In the genomic region with DNA sequence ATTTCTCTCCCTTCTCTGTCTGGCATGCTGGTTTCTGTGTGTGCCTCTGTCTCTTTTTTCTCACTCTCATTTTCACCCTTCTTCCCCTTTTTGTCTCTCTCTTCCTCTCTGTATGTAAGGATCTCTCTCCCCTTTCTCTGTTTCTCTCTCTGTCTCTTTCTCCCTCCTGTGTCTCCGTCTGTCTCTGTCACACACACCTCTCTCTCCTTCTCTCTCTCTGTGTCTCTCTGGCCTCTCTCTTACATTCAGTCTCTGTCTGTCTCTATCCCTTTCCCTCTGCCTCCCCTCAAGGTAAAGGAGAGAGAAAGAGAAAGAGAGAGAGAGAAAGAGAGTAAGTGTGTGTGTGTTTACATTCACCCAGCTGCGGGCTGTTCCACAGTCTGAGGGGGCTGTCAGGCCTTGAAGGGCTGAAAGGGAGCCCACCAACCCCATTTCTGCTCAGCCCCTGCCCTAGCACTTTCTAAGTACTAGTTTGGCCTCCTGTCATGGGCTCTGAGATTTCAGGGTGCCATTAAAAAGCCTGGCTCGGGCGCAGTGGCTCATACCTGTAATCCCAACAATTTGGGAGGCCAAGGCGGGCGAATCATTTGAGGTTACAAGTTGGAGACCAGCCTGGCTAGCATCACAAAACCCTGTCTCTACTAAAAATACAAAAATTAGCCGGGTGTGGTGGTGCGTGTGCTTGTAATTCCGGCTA, we compare ENCODE assay signal across 8 cellular contexts. TPM values are rescaled to one million over a fixed set of nuclear protein-coding genes. Genes with fewer than 3 reads are reported as not detected.
A peak's percentile ranks its signal among the peaks of the same experiment; 100 is the strongest.
DNase-seq lines count a peak whose midpoint lies in the region; ATAC-seq and TF ChIP-seq lines count a peak whose summit lies in the region.

No MANE protein-coding gene starts in this region.

- DNase-seq in H9 (no peak), NCI-H1048 (lab: John Stamatoyannopoulos, UW) (no peak), hepatic stellate cell (ENCODE audit: low spot score) (no peak)
- no peak for DNase-seq in activated T-helper 1 cell treated with anti-CD3 and anti-CD28 coated beads, Interleukin-12 subunit alpha, Interleukin-12 subunit beta, Interleukin-2, Interleukin-4 antibody, amounts not matched to agents 30 ng/mL and 10 ng/mL and 1 ng/mL, durations not matched to agents 14 hours and 24 hours and 36 hours (ENCODE audit: low spot score)

- intact Hi-C loops in activated T-helper 1 cell treated with anti-CD3 and anti-CD28 coated beads, Interleukin-12 subunit alpha, Interleukin-12 subunit beta, Interleukin-2, Interleukin-4 antibody, amounts not matched to agents 30 ng/mL and 10 ng/mL and 1 ng/mL, durations not matched to agents 14 hours and 24 hours and 36 hours (cut with micrococcal nuclease): no loop called here

- H3K36me3 ChIP-seq in BLaER1 treated with 17β-estradiol and CSF1 and Interleukin-3, amounts not matched to agents 10 nM and 100 nM: no peaks in the 10 kb centered on the region
- no peaks in the 10 kb centered on the region for H3K36me3 ChIP-seq in mucosa of rectum (ENCODE audit: control insufficient read depth in 2 of 2, insufficient read depth in 2 of 2, low read length in 2 of 2)

- H3K27ac Mint-ChIP-seq in H9: no peak overlapping the region
- H3K27ac Mint-ChIP-seq in activated T-helper 1 cell treated with anti-CD3 and anti-CD28 coated beads, Interleukin-12 subunit alpha, Interleukin-12 subunit beta, Interleukin-2, Interleukin-4 antibody, amounts not matched to agents 30 ng/mL and 10 ng/mL and 1 ng/mL, durations not matched to agents 14 hours and 24 hours and 36 hours: peak overlapping the region; percentile 84

- H3K23ac ChIP-seq in H9 (ENCODE audit: insufficient read length, low read depth, low read length): no peak overlapping the region

- no peak for TF ChIP-seq CTCF in H9 (conservative IDR thresholded peaks at IDR 0.05)

- H4K5ac ChIP-seq in H9 (ENCODE audit: insufficient read length, low read depth, low read length): no peak overlapping the region

- no peak overlapping the region for H2BK120ac ChIP-seq in H9 (ENCODE audit: low read depth, low read length, poor library complexity, severe bottlenecking)

- peak overlapping the region in 10 of 11 experiments; percentile 8 to 61 (median 48); a peak in 16 of 22 replicates for H3K27ac ChIP-seq in BLaER1 treated with 17β-estradiol and CSF1 and Interleukin-3, amounts not matched to agents 10 nM and 100 nM
- H3K27ac ChIP-seq in H9 (ENCODE audit: insufficient read length, low read depth, low read length): no peak overlapping the region
- peak overlapping the region; percentile 38 to 70 for H3K27ac ChIP-seq in mucosa of rectum (ENCODE audit: low read depth in 2 of 2, low read length in 2 of 2)

- H3K18ac ChIP-seq in H9 (ENCODE audit: insufficient read length, low read depth, low read length): no peak overlapping the region

- H3T11ph ChIP-seq in H9 (ENCODE audit: low read length): no peak overlapping the region

- no peak overlapping the region for H2BK15ac ChIP-seq in H9 (ENCODE audit: low read depth, low read length)

- H2AK5ac ChIP-seq in H9 (ENCODE audit: insufficient read length, low read length): no peak overlapping the region

- H4K8ac ChIP-seq in H9 (replicated peaks; ENCODE audit: insufficient read length, low read depth, low read length): no peak overlapping the region

- H3K9me3 Mint-ChIP-seq in H9: peaks cover 63% of the 10 kb centered on the region in 2 experiments
- H3K9me3 Mint-ChIP-seq in activated T-helper 1 cell treated with anti-CD3 and anti-CD28 coated beads, Interleukin-12 subunit alpha, Interleukin-12 subunit beta, Interleukin-2, Interleukin-4 antibody, amounts not matched to agents 30 ng/mL and 10 ng/mL and 1 ng/mL, durations not matched to agents 14 hours and 24 hours and 36 hours: no peaks in the 10 kb centered on the region

- ATAC-seq in GM18873 (IDR thresholded peaks at IDR 0.05; ENCODE audit: low FRiP score, unreplicated experiment): no peak
- no peak for ATAC-seq in HG02623 (IDR thresholded peaks at IDR 0.05; ENCODE audit: unreplicated experiment)

- peaks cover 0 to 16% (median 11%) of the 10 kb centered on the region in 10 experiments; a peak in 16 of 20 replicates for H3K4me1 ChIP-seq in BLaER1 treated with 17β-estradiol and CSF1 and Interleukin-3, amounts not matched to agents 10 nM and 100 nM
- H3K4me1 ChIP-seq in H9 (ENCODE audit: insufficient read depth, low read length): no peaks in the 10 kb centered on the region
- peaks cover 0 to 4% of the 10 kb centered on the region in 2 donors for H3K4me1 ChIP-seq in mucosa of rectum (ENCODE audit: control insufficient read depth in 2 of 2, insufficient read depth in 2 of 2, low read length in 2 of 2)

- H3K79me1 ChIP-seq in H9 (ENCODE audit: insufficient read depth, low read depth, low read length, poor library complexity, severe bottlenecking): no peaks in the 10 kb centered on the region

- H4K20me1 ChIP-seq in BLaER1 treated with 17β-estradiol and CSF1 and Interleukin-3, amounts not matched to agents 10 nM and 100 nM: peaks cover 0 to 14% (median 0%) of the 10 kb centered on the region in 11 experiments; a peak in 5 of 22 replicates
- H4K20me1 ChIP-seq in H9 (ENCODE audit: control insufficient read depth, insufficient read depth, insufficient read length): no peaks in the 10 kb centered on the region

- no peak overlapping the region for H2BK20ac ChIP-seq in H9 (ENCODE audit: low read depth, low read length, poor library complexity, severe bottlenecking)

- H4K91ac ChIP-seq in H9 (ENCODE audit: insufficient read length, low read depth, low read length): no peak overlapping the region

- H3K4me2 ChIP-seq in BLaER1 treated with 17β-estradiol and CSF1 and Interleukin-3, amounts not matched to agents 10 nM and 100 nM: peak overlapping the region; percentile 69 to 95 (median 85)
- H3K4me2 ChIP-seq in H9 (ENCODE audit: insufficient read depth, insufficient read length, low read length): no peak overlapping the region

- peaks cover 16 to 47% (median 30%) of the 10 kb centered on the region in 11 experiments; a peak in 19 of 22 replicates for H3K27me3 ChIP-seq in BLaER1 treated with 17β-estradiol and CSF1 and Interleukin-3, amounts not matched to agents 10 nM and 100 nM
- no peaks in the 10 kb centered on the region for H3K27me3 ChIP-seq in H9 (ENCODE audit: insufficient read depth, low read length)
- H3K27me3 ChIP-seq in mucosa of rectum (ENCODE audit: control insufficient read depth in 2 of 2, insufficient read depth in 2 of 2, low read length in 2 of 2): peaks cover 3 to 4% of the 10 kb centered on the region in 2 donors

- no peak overlapping the region for H3K56ac ChIP-seq in H9 (ENCODE audit: insufficient read length, low read depth, low read length)

- H3K4me3 Mint-ChIP-seq in H9: peak overlapping the region; percentile 52 to 79
- peak overlapping the region; percentile 75 for H3K4me3 Mint-ChIP-seq in activated T-helper 1 cell treated with anti-CD3 and anti-CD28 coated beads, Interleukin-12 subunit alpha, Interleukin-12 subunit beta, Interleukin-2, Interleukin-4 antibody, amounts not matched to agents 30 ng/mL and 10 ng/mL and 1 ng/mL, durations not matched to agents 14 hours and 24 hours and 36 hours

- H3K14ac ChIP-seq in H9 (ENCODE audit: insufficient read depth, low read length): no peak overlapping the region

- no peaks in the 10 kb centered on the region for H3K9me3 ChIP-seq in BLaER1 treated with 17β-estradiol and CSF1 and Interleukin-3, amounts not matched to agents 10 nM and 100 nM (replicated peaks in 1 of 11)
- H3K9me3 ChIP-seq in H9 (ENCODE audit: control insufficient read depth, low read depth, low read length) (peaks cover 22% of the 10 kb centered on the region), mucosa of rectum (ENCODE audit: control insufficient read depth in 2 of 2, low read length in 2 of 2) (peaks cover 0 to 2% of the 10 kb centered on the region in 2 donors)

- H3K27me3 Mint-ChIP-seq in H9 (ENCODE audit: low read depth): peaks cover 3% of the 10 kb centered on the region
- H3K27me3 Mint-ChIP-seq in activated T-helper 1 cell treated with anti-CD3 and anti-CD28 coated beads, Interleukin-12 subunit alpha, Interleukin-12 subunit beta, Interleukin-2, Interleukin-4 antibody, amounts not matched to agents 30 ng/mL and 10 ng/mL and 1 ng/mL, durations not matched to agents 14 hours and 24 hours and 36 hours (ENCODE audit: insufficient read depth): peaks cover 3% of the 10 kb centered on the region

- H3K9ac ChIP-seq in BLaER1 treated with 17β-estradiol and CSF1 and Interleukin-3, amounts not matched to agents 10 nM and 100 nM: peak overlapping the region; percentile 58 to 70 (median 65); a peak in 21 of 22 replicates
- H3K9ac ChIP-seq in H9 (ENCODE audit: extremely low read depth, insufficient read length, low read length) (no peak overlapping the region), mucosa of rectum (ENCODE audit: low read depth in 1 of 2, low read length in 2 of 2) (peak overlapping the region in 1 of 2 donors; percentile 48)

- H3K4me1 Mint-ChIP-seq in H9: peaks cover 13 to 14% of the 10 kb centered on the region in 2 experiments
- peaks cover 23% of the 10 kb centered on the region for H3K4me1 Mint-ChIP-seq in activated T-helper 1 cell treated with anti-CD3 and anti-CD28 coated beads, Interleukin-12 subunit alpha, Interleukin-12 subunit beta, Interleukin-2, Interleukin-4 antibody, amounts not matched to agents 30 ng/mL and 10 ng/mL and 1 ng/mL, durations not matched to agents 14 hours and 24 hours and 36 hours (ENCODE audit: low read depth)

- no peak overlapping the region for H2BK5ac ChIP-seq in H9 (ENCODE audit: insufficient read length, low read length)

- WGBS in H9 (ENCODE audit: extremely low coverage, insufficient read length, low lambda C conversion rate): no CpG with 5 or more reads among the region's 9 CpGs

- H3K79me2 ChIP-seq in H9 (ENCODE audit: insufficient read depth, low read length): no peaks in the 10 kb centered on the region

- no peak overlapping the region for H2BK12ac ChIP-seq in H9 (ENCODE audit: insufficient read length, low read depth, low read length)

- peaks cover 1 to 10% (median 4%) of the 10 kb centered on the region in 3 experiments; a peak in 5 of 7 replicates for H3K36me3 Mint-ChIP-seq in H9 (ENCODE audit: insufficient read depth in 1 of 3, low read depth in 3 of 3)
- H3K36me3 Mint-ChIP-seq in activated T-helper 1 cell treated with anti-CD3 and anti-CD28 coated beads, Interleukin-12 subunit alpha, Interleukin-12 subunit beta, Interleukin-2, Interleukin-4 antibody, amounts not matched to agents 30 ng/mL and 10 ng/mL and 1 ng/mL, durations not matched to agents 14 hours and 24 hours and 36 hours (ENCODE audit: low read depth): no peaks in the 10 kb centered on the region

- no peak overlapping the region for H2AFZ ChIP-seq in H9 (ENCODE audit: low read length)

- H3K4ac ChIP-seq in H9 (ENCODE audit: low read depth, low read length): no peak overlapping the region

- H3K23me2 ChIP-seq in H9 (ENCODE audit: insufficient read length, low read depth, low read length, poor library complexity, severe bottlenecking): peaks cover 4% of the 10 kb centered on the region

- H3K4me3 ChIP-seq in BLaER1 treated with 17β-estradiol and CSF1 and Interleukin-3, amounts not matched to agents 10 nM and 100 nM: peak overlapping the region; percentile 51 to 68 (median 62)
- peak overlapping the region in 1 of 2 donors; percentile 81 for H3K4me3 ChIP-seq in mucosa of rectum (ENCODE audit: low read length in 2 of 2)

RNA-seq across cellular contexts. Expression of gene TSPYL2, which starts 9.6 kb away (rescaled TPM):
- total RNA-seq in H9 (2021): 20.7 and 24.6 TPM in 2 replicates
- total RNA-seq in activated T-helper 1 cell treated with anti-CD3 and anti-CD28 coated beads, Interleukin-12 subunit alpha, Interleukin-12 subunit beta, Interleukin-2, Interleukin-4 antibody, amounts not matched to agents 30 ng/mL and 10 ng/mL and 1 ng/mL, durations not matched to agents 14 hours and 24 hours and 36 hours: 37.5 and 40.3 TPM in 2 replicates

RNA-seq across cellular contexts. Expression of gene KANTR, which starts 21.4 kb away (rescaled TPM):
- 6.3 and 7.7 TPM in 2 replicates for total RNA-seq in H9 (2021)
- total RNA-seq in activated T-helper 1 cell treated with anti-CD3 and anti-CD28 coated beads, Interleukin-12 subunit alpha, Interleukin-12 subunit beta, Interleukin-2, Interleukin-4 antibody, amounts not matched to agents 30 ng/mL and 10 ng/mL and 1 ng/mL, durations not matched to agents 14 hours and 24 hours and 36 hours: 6.8 and 9.2 TPM in 2 replicates

RNA-seq across cellular contexts. Expression of gene GPR173, which starts 24.0 kb away (rescaled TPM):
- 4.5 and 5.4 TPM in 2 replicates for total RNA-seq in H9 (2021)
- total RNA-seq in activated T-helper 1 cell treated with anti-CD3 and anti-CD28 coated beads, Interleukin-12 subunit alpha, Interleukin-12 subunit beta, Interleukin-2, Interleukin-4 antibody, amounts not matched to agents 30 ng/mL and 10 ng/mL and 1 ng/mL, durations not matched to agents 14 hours and 24 hours and 36 hours: not detected in 2 replicates
